In genomic region chr3:34678580-34678979, GRCh38 we compare ENCODE assay signal across 19 cellular contexts.
A peak's percentile ranks its signal among the peaks of the same experiment; 100 is the strongest.
DNase-seq lines count a peak whose midpoint lies in the region; ATAC-seq and TF ChIP-seq lines count a peak whose summit lies in the region.
"Had no signal": no experiment of that assay in that cellular context is flagged by ENCODE, and none has a peak within 500 bp of the region (broad histone marks: within the 10 kb centered on the region; RNA-seq: fewer than 3 reads in every experiment).

No MANE protein-coding gene starts in this region.

- in situ Hi-C loops in SK-MEL-5 (cut with HindIII; ENCODE audit: low pct_unique_long_range_greater_than_20kb, low sequenced_read_pairs), result no loop called here

- H4K20me1 ChIP-seq in hepatocyte (ENCODE audit: insufficient read depth, poor library complexity, severe bottlenecking), result no peaks in the 10 kb centered on the region
- H4K20me1 ChIP-seq: BLaER1 had no signal

- ATAC-seq in left ventricle myocardium superior (no peak), upper lobe of right lung (peak; percentile 72), HG03342 (IDR thresholded peaks at IDR 0.05; ENCODE audit: unreplicated experiment) (no peak)

- intact Hi-C loops in left ventricle myocardium superior (cut with micrococcal nuclease), result no loop called here
- intact Hi-C loops in upper lobe of right lung (cut with DNase I), result no loop called here

- H3K9me3 ChIP-seq in cardiac muscle cell (ENCODE audit: low read depth) (no peaks in the 10 kb centered on the region), hepatocyte (ENCODE audit: low read depth) (no peaks in the 10 kb centered on the region), upper lobe of right lung (no peaks in the 10 kb centered on the region)

- H3K9me2 ChIP-seq in hepatocyte (replicated peaks; ENCODE audit: insufficient read depth), result no peaks in the 10 kb centered on the region

- H3K36me3 ChIP-seq in cardiac muscle cell, result no peaks in the 10 kb centered on the region
- H3K36me3 ChIP-seq in hepatocyte (replicated peaks; ENCODE audit: insufficient read depth, low read depth), result no peaks in the 10 kb centered on the region
- H3K36me3 ChIP-seq in upper lobe of right lung, result no peaks in the 10 kb centered on the region
- H3K36me3 ChIP-seq: BLaER1 had no signal

- TF ChIP-seq CTCF in cardiac muscle cell (IDR thresholded peaks at IDR 0.05; ENCODE audit: low read depth, low read length), result no peak
- no peak for TF ChIP-seq CTCF in hepatocyte (IDR thresholded peaks at IDR 0.05; ENCODE audit: poor library complexity)
- TF ChIP-seq CTCF in upper lobe of right lung (IDR thresholded peaks at IDR 0.05), result no peak

- H3K4me2 ChIP-seq in hepatocyte, result peak overlapping the region; percentile 17
- H3K4me2 ChIP-seq: BLaER1 had no signal

- H3K27ac ChIP-seq in cardiac muscle cell (peak overlapping the region; percentile 73), hepatocyte (peak overlapping the region; percentile 70), upper lobe of right lung (no peak overlapping the region)
- H3K27ac ChIP-seq: BLaER1, HL-60 had no signal

- H3K79me2 ChIP-seq in hepatocyte, result no peaks in the 10 kb centered on the region

- peak in 1 of 2 donors; percentile 52 for DNase-seq in cardiac muscle cell (ENCODE audit: low read depth in 1 of 2, low spot score in 1 of 2)
- DNase-seq in left ventricle myocardium superior, result no peak
- DNase-seq in SK-MEL-5 (ENCODE audit: low read depth, low spot score), result peak; percentile 4
- DNase-seq in hepatocyte (ENCODE audit: low spot score), result no peak
- no peak for DNase-seq in upper lobe of right lung
- no peak for DNase-seq in activated naive CD4-positive, alpha-beta T cell (lab: John Stamatoyannopoulos, UW)
- no peak for DNase-seq in mesenteric fat pad (ENCODE audit: low spot score)
- DNase-seq: 8988T; AML-193; Calu3; CD4-positive, CD25-positive, alpha-beta regulatory T cell; DMS 273 treated with DMSO at 0.1 percent for 48 hours; DMS79; HCEC 1CT; HFFc6; IMR-90 had no signal

- H3K4me3 ChIP-seq in cardiac muscle cell, result no peak overlapping the region
- no peak overlapping the region for H3K4me3 ChIP-seq in hepatocyte
- H3K4me3 ChIP-seq in upper lobe of right lung, result no peak overlapping the region
- H3K4me3 ChIP-seq: BLaER1 had no signal

- H3K4me1 ChIP-seq in cardiac muscle cell (ENCODE audit: low read depth), result peaks cover 3% of the 10 kb centered on the region
- peaks cover 17% of the 10 kb centered on the region for H3K4me1 ChIP-seq in hepatocyte (ENCODE audit: insufficient read depth)
- no peaks in the 10 kb centered on the region for H3K4me1 ChIP-seq in upper lobe of right lung
- H3K4me1 ChIP-seq: BLaER1 had no signal

- H3K27me3 ChIP-seq in cardiac muscle cell (no peaks in the 10 kb centered on the region), hepatocyte (no peaks in the 10 kb centered on the region), upper lobe of right lung (no peaks in the 10 kb centered on the region)
- H3K27me3 ChIP-seq: BLaER1 had no signal

- no peak overlapping the region for H2AFZ ChIP-seq in hepatocyte
